Comparison of ENCODE assay signal across 10 cellular contexts in the genomic region with DNA sequence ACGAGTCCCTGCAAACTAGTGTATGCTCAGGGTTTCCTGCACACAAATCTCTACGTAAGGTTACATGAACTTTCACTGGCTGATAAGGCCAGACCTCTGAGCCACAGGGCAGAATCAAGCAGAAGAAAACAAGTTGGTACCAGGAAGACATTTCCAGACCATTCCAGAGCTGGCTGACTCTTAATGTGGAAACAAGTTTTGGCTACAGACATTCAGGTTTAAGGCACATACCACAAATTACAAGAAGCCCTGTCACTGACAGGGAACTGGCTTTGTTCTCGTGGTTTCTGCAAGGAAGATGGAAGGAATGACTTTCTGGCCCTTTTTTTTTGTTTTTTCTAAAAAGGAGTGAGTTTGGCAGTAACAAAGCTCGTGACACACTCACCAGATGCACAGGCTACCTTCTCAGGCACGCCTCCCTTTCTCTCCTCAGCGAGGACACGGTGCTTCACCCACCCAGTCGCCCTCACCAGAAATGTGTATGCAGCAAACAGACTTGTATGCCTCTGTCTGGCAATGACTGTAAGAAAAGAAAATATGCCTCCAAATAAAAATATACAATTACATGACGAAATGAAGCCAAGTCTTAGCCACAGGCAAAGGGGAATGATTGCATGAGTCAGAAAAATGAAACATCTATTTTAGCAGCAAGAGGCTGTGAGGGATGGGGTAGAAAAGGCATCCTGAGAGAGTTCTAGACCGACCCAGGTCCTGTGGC. TPM values are rescaled to one million over a fixed set of nuclear protein-coding genes. Genes with fewer than 3 reads are reported as not detected.
DNase-seq lines count a peak whose midpoint lies in the region; ATAC-seq, FAIRE-seq and TF ChIP-seq lines count a peak whose summit lies in the region.
"Had no signal": no experiment of that assay in that cellular context is flagged by ENCODE, and none has a peak within 500 bp of the region (broad histone marks: within the 10 kb centered on the region; RNA-seq: fewer than 3 reads in every experiment).

No MANE protein-coding gene starts in this region.

- peaks cover 11% of the 10 kb centered on the region for H3K4me1 Mint-ChIP-seq in activated CD4-positive, alpha-beta memory T cell treated with anti-CD3 and anti-CD28 coated beads for 36 hours (ENCODE audit: low read depth)
- peaks cover 3% of the 10 kb centered on the region for H3K4me1 Mint-ChIP-seq in activated CD4-positive, alpha-beta memory T cell treated with anti-CD3 and anti-CD28 coated beads, Interleukin-2, amount 10 ng/mL, durations not matched to agents 7 days and 5 days

- H4K20me1 ChIP-seq in keratinocyte (ENCODE audit: control insufficient read depth, extremely low read depth, insufficient read depth, low read length) = peaks cover 3% of the 10 kb centered on the region

- no peaks in the 10 kb centered on the region for H3K27me3 ChIP-seq in keratinocyte (ENCODE audit: control insufficient read depth, extremely low read depth, insufficient read depth, low read length)
- no peaks in the 10 kb centered on the region for H3K27me3 ChIP-seq in suprapubic skin

- CTCF ChIA-PET in activated CD4-positive, alpha-beta memory T cell treated with anti-CD3 and anti-CD28 coated beads for 36 hours (lab: Charles Lee) = interaction anchor here (2.1 kb wide), 1 partner anchor 11 kb away, joined by 6 read pairs; no protein-coding TSS in a partner anchor
- CTCF ChIA-PET in activated CD4-positive, alpha-beta memory T cell treated with anti-CD3 and anti-CD28 coated beads, Interleukin-2, amount 10 ng/mL, durations not matched to agents 7 days and 5 days (lab: Charles Lee) = no interaction called here

- H3K27me3 Mint-ChIP-seq in activated CD4-positive, alpha-beta memory T cell treated with anti-CD3 and anti-CD28 coated beads for 36 hours = no peaks in the 10 kb centered on the region
- H3K27me3 Mint-ChIP-seq in activated CD4-positive, alpha-beta memory T cell treated with anti-CD3 and anti-CD28 coated beads, Interleukin-2, amount 10 ng/mL, durations not matched to agents 7 days and 5 days = no peaks in the 10 kb centered on the region

- H3K9me1 ChIP-seq in keratinocyte (ENCODE audit: control insufficient read depth, extremely low read depth, insufficient read depth, low read length) = peaks cover 10% of the 10 kb centered on the region

- TF ChIP-seq CTCF in keratinocyte (optimal IDR thresholded peaks at IDR 0.05 in 1 of 3, IDR thresholded peaks at IDR 0.05 in 1 of 3, conservative IDR thresholded peaks at IDR 0.05 in 1 of 3; ENCODE audit: extremely low read depth in 1 of 3, insufficient read depth in 2 of 3, low read length in 3 of 3) (no peak), suprapubic skin (IDR thresholded peaks at IDR 0.05) (no peak)

- H3K79me2 ChIP-seq in keratinocyte (ENCODE audit: control insufficient read depth, insufficient read depth, low read length) = no peaks in the 10 kb centered on the region

- no peaks in the 10 kb centered on the region for H3K9me3 ChIP-seq in keratinocyte (ENCODE audit: control insufficient read depth, low read depth, low read length)
- H3K9me3 ChIP-seq in suprapubic skin = no peaks in the 10 kb centered on the region

- POLR2A ChIA-PET in activated CD4-positive, alpha-beta memory T cell treated with anti-CD3 and anti-CD28 coated beads for 36 hours (lab: Charles Lee) = no interaction called here
- POLR2A ChIA-PET in activated CD4-positive, alpha-beta memory T cell treated with anti-CD3 and anti-CD28 coated beads, Interleukin-2, amount 10 ng/mL, durations not matched to agents 7 days and 5 days (lab: Charles Lee) = no interaction called here

- peak overlapping the region; percentile 64 for H3K27ac Mint-ChIP-seq in activated CD4-positive, alpha-beta memory T cell treated with anti-CD3 and anti-CD28 coated beads for 36 hours
- no peak overlapping the region for H3K27ac Mint-ChIP-seq in activated CD4-positive, alpha-beta memory T cell treated with anti-CD3 and anti-CD28 coated beads, Interleukin-2, amount 10 ng/mL, durations not matched to agents 7 days and 5 days

- H3K4me3 ChIP-seq in keratinocyte (ENCODE audit: control insufficient read depth in 2 of 3, extremely low read depth in 1 of 3, insufficient read depth in 2 of 3, low read depth in 1 of 3, low read length in 3 of 3) (peak overlapping the region in 2 of 3 experiments; percentile 15 to 19), suprapubic skin (no peak overlapping the region)

- H3K27ac ChIP-seq in keratinocyte (ENCODE audit: control insufficient read depth, insufficient read depth, low read length) (peak overlapping the region; percentile 88), suprapubic skin (peak overlapping the region; percentile 68)

- TF ChIP-seq POLR2A in suprapubic skin (IDR thresholded peaks at IDR 0.05) = no peak

- no peak overlapping the region for H3K4me3 Mint-ChIP-seq in activated CD4-positive, alpha-beta memory T cell treated with anti-CD3 and anti-CD28 coated beads for 36 hours
- H3K4me3 Mint-ChIP-seq in activated CD4-positive, alpha-beta memory T cell treated with anti-CD3 and anti-CD28 coated beads, Interleukin-2, amount 10 ng/mL, durations not matched to agents 7 days and 5 days = no peak overlapping the region

- dilution Hi-C loops in keratinocyte (cut with MboI; ENCODE audit: extremely low pct_ligation_motif_present, low sequenced_read_pairs) = no loop called here

- H3K36me3 ChIP-seq in keratinocyte (ENCODE audit: control insufficient read depth in 2 of 2, extremely low read depth in 1 of 2, insufficient read depth in 2 of 2, low read length in 2 of 2) (peaks cover 27 to 29% of the 10 kb centered on the region in 2 experiments), suprapubic skin (peaks cover 63% of the 10 kb centered on the region)

- H3K4me1 ChIP-seq in keratinocyte (ENCODE audit: control insufficient read depth, extremely low read depth, insufficient read depth, low read length) (peaks cover 52% of the 10 kb centered on the region), suprapubic skin (peaks cover 49% of the 10 kb centered on the region)

- H2AFZ ChIP-seq in keratinocyte (ENCODE audit: control insufficient read depth, low read length) = no peak overlapping the region

- no peak for TF ChIP-seq EP300 in suprapubic skin (IDR thresholded peaks at IDR 0.05)

- intact Hi-C loops in activated CD4-positive, alpha-beta memory T cell treated with anti-CD3 and anti-CD28 coated beads for 36 hours (cut with micrococcal nuclease) = no loop called here

- peak overlapping the region; percentile 65 for H3K4me2 ChIP-seq in keratinocyte (ENCODE audit: control insufficient read depth, extremely low read depth, insufficient read depth, low read depth, low read length)

- WGBS in suprapubic skin = 37% methylated on average over 10 of the region's 10 CpGs

- ATAC-seq in HG03439 (IDR thresholded peaks at IDR 0.05; ENCODE audit: unreplicated experiment) (no peak), HG02759 (IDR thresholded peaks at IDR 0.05; ENCODE audit: unreplicated experiment) (no peak)

- peak overlapping the region; percentile 69 for H3K9ac ChIP-seq in keratinocyte (ENCODE audit: control insufficient read depth, extremely low read depth, insufficient read depth, low read length)

- DNase-seq in activated CD4-positive, alpha-beta memory T cell treated with anti-CD3 and anti-CD28 coated beads for 36 hours = no peak
- no peak for DNase-seq in activated CD4-positive, alpha-beta memory T cell treated with anti-CD3 and anti-CD28 coated beads, Interleukin-2, amount 10 ng/mL, durations not matched to agents 7 days and 5 days
- peak; percentile 95 for DNase-seq in astrocyte of the hippocampus (ENCODE audit: low read depth, low spot score)
- DNase-seq in keratinocyte (ENCODE audit: low read depth, low spot score) = peak; percentile 87
- DNase-seq in suprapubic skin (ENCODE audit: low spot score in 2 of 2) = no peak
- no peak for DNase-seq in NCI-H748 treated with DMSO at 0.1 percent for 48 hours (lab: John Stamatoyannopoulos, UW)
- DNase-seq: head of caudate nucleus had no signal

- peak; percentile 90 for FAIRE-seq in keratinocyte (lab: Jason Lieb, UNC)
- FAIRE-seq: A204.1 had no signal

- H3K9me3 Mint-ChIP-seq in activated CD4-positive, alpha-beta memory T cell treated with anti-CD3 and anti-CD28 coated beads for 36 hours = peaks cover 14% of the 10 kb centered on the region
- no peaks in the 10 kb centered on the region for H3K9me3 Mint-ChIP-seq in activated CD4-positive, alpha-beta memory T cell treated with anti-CD3 and anti-CD28 coated beads, Interleukin-2, amount 10 ng/mL, durations not matched to agents 7 days and 5 days

- H3K36me3 Mint-ChIP-seq in activated CD4-positive, alpha-beta memory T cell treated with anti-CD3 and anti-CD28 coated beads for 36 hours = peaks cover 86% of the 10 kb centered on the region
- peaks cover 92% of the 10 kb centered on the region for H3K36me3 Mint-ChIP-seq in activated CD4-positive, alpha-beta memory T cell treated with anti-CD3 and anti-CD28 coated beads, Interleukin-2, amount 10 ng/mL, durations not matched to agents 7 days and 5 days (ENCODE audit: low read depth)

RNA-seq across cellular contexts. Expression of gene PLAC9, which starts 22.6 kb away (rescaled TPM):
- not detected for total RNA-seq in activated CD4-positive, alpha-beta memory T cell treated with anti-CD3 and anti-CD28 coated beads for 36 hours
- total RNA-seq in activated CD4-positive, alpha-beta memory T cell treated with anti-CD3 and anti-CD28 coated beads, Interleukin-2, amount 10 ng/mL, durations not matched to agents 7 days and 5 days = not detected
- 0.39 to 0.70 TPM in 2 of 3 replicates, not detected in the other for polyA plus RNA-seq in keratinocyte
- polyA plus RNA-seq in keratinocyte (2011; ENCODE audit: low read depth) = not detected
- polyA plus RNA-seq in keratinocyte (2011; cell fraction: cytosol; rRNA removed) = 0.18 and 0.68 TPM in 2 replicates
- not detected in 2 replicates for polyA plus RNA-seq in keratinocyte (2011; cell fraction: nucleus; rRNA removed)
- polyA plus RNA-seq in keratinocyte (2012; ENCODE audit: low replicate concordance) = 0.21 and 1.5 TPM in 2 replicates
- polyA minus RNA-seq in keratinocyte = not detected in 3 replicates
- not detected for polyA minus RNA-seq in keratinocyte (2011; cell fraction: cytosol; rRNA and poly(A)+ RNA removed)
- not detected in 2 replicates for polyA minus RNA-seq in keratinocyte (2011; cell fraction: nucleus; rRNA and poly(A)+ RNA removed)
- 10 to 100 TPM in 2 of 4 donors, 1 to 10 TPM in 2; 5.6 to 18.5 (median 9.2) TPM for total RNA-seq in suprapubic skin

RNA-seq across cellular contexts. Expression of gene ANXA11, which starts 50.2 kb away (rescaled TPM):
- 100 to 1,000 TPM; 237 to 242 TPM for total RNA-seq in activated CD4-positive, alpha-beta memory T cell treated with anti-CD3 and anti-CD28 coated beads for 36 hours
- 100 to 1,000 TPM; 271 to 273 TPM for total RNA-seq in activated CD4-positive, alpha-beta memory T cell treated with anti-CD3 and anti-CD28 coated beads, Interleukin-2, amount 10 ng/mL, durations not matched to agents 7 days and 5 days
- polyA plus RNA-seq in keratinocyte = 69.7 to 97.9 TPM (median 93.9 TPM) in 3 replicates
- polyA plus RNA-seq in keratinocyte (2011; ENCODE audit: low read depth) = 91.9 TPM
- polyA plus RNA-seq in keratinocyte (2011; cell fraction: cytosol; rRNA removed) = 74.0 and 78.2 TPM in 2 replicates
- 57.5 and 68.2 TPM in 2 replicates for polyA plus RNA-seq in keratinocyte (2011; cell fraction: nucleus; rRNA removed)
- polyA plus RNA-seq in keratinocyte (2012; ENCODE audit: low replicate concordance) = 208 and 241 TPM in 2 replicates
- 70.1 to 90.2 TPM (median 79.3 TPM) in 3 replicates for polyA minus RNA-seq in keratinocyte
- polyA minus RNA-seq in keratinocyte (2011; cell fraction: cytosol; rRNA and poly(A)+ RNA removed) = 112 TPM
- polyA minus RNA-seq in keratinocyte (2011; cell fraction: nucleus; rRNA and poly(A)+ RNA removed) = 30.8 and 36.9 TPM in 2 replicates
- total RNA-seq in suprapubic skin = 100 to 1,000 TPM in 1 of 4 donors, 10 to 100 TPM in 3; 85.1 to 103 (median 87.3) TPM

Comparison
In these comparisons a context has a peak if more than half of its experiments do, and no peak if none do; other contexts are left out.
1. DNase-seq: peak in astrocyte of the hippocampus (single experiment) and keratinocyte (single experiment); none in activated CD4-positive, alpha-beta memory T cell treated with anti-CD3 and anti-CD28 coated beads for 36 hours (single experiment), activated CD4-positive, alpha-beta memory T cell treated with anti-CD3 and anti-CD28 coated beads, Interleukin-2, amount 10 ng/mL, durations not matched to agents 7 days and 5 days (single experiment), suprapubic skin (0 of 2) and NCI-H748 treated with DMSO at 0.1 percent for 48 hours (single experiment).
2. RNA of gene PLAC9, which starts 22.6 kb away (total RNA-seq): 5.6 to 18.5 TPM in suprapubic skin; not detected in activated CD4-positive, alpha-beta memory T cell treated with anti-CD3 and anti-CD28 coated beads for 36 hours and not detected in activated CD4-positive, alpha-beta memory T cell treated with anti-CD3 and anti-CD28 coated beads, Interleukin-2, amount 10 ng/mL, durations not matched to agents 7 days and 5 days; every median in the first group is over 4 times any median in the second.